24 cellular contexts compared by ENCODE assay signal in genomic region chr1:205330161-205330560, GRCh38. TPM values are rescaled to one million over a fixed set of nuclear protein-coding genes. Genes with fewer than 3 reads are reported as not detected.
"Had no signal": no experiment of that assay in that cellular context is flagged by ENCODE, and none has a peak within 500 bp of the region (broad histone marks: within the 10 kb centered on the region; RNA-seq: fewer than 3 reads in every experiment).

No MANE protein-coding gene starts in this region.

- H3K4me1 ChIP-seq: colonic mucosa had no signal

- DNase-seq: colonic mucosa; cortex of kidney; effector CD8-positive, alpha-beta T cell; effector memory CD8-positive, alpha-beta T cell; endodermal cell; erythroblast; esophagus squamous epithelium; foreskin fibroblast; glutamatergic neuron; head of caudate nucleus; heart right ventricle; hippocampal formation; left ventricle myocardium superior; lower lobe of right lung; mesenchymal stem cell; mucosa of descending colon; naive B cell had no signal

- H3K27ac ChIP-seq: colonic mucosa, epithelial cell of prostate, esophagus squamous epithelium, heart right ventricle, left lung, lower lobe of right lung had no signal

- H3K4me3 ChIP-seq: colonic mucosa, esophagus squamous epithelium, heart right ventricle, left lung, lower lobe of right lung, mucosa of descending colon had no signal

- ATAC-seq: effector memory CD8-positive, alpha-beta T cell; esophagus mucosa; heart right ventricle; left lung; left ventricle myocardium superior; lower lobe of right lung had no signal

- H3K27me3 ChIP-seq: colonic mucosa, left lung had no signal

- H3K9me3 ChIP-seq: colonic mucosa, esophagus squamous epithelium, heart right ventricle, left lung, lower lobe of right lung, mucosa of descending colon had no signal

- H3K36me3 ChIP-seq: colonic mucosa, esophagus squamous epithelium, heart right ventricle, left lung, lower lobe of right lung had no signal

RNA-seq across cellular contexts. Expression of gene KLHDC8A, which starts 26.6 kb away (rescaled TPM):
- total RNA-seq: dermis microvascular lymphatic vessel endothelial cell, left ventricle myocardium superior, lung microvascular endothelial cell, mesenteric fat pad, myocyte had no signal
